18 cellular contexts compared by ENCODE assay signal in genomic region chr10:124248646-124249045, GRCh38.
"Had no signal": no experiment of that assay in that cellular context is flagged by ENCODE, and none has a peak within 500 bp of the region (broad histone marks: within the 10 kb centered on the region; RNA-seq: fewer than 3 reads in every experiment).

No MANE protein-coding gene starts in this region.

- H2AFZ ChIP-seq: parathyroid adenoma had no signal

- H3K9me3 ChIP-seq: colonic mucosa, esophagus squamous epithelium, gastroesophageal sphincter, left lung, prostate gland, right lobe of liver, thyroid gland, upper lobe of left lung, uterus had no signal

- H3K4me1 ChIP-seq: colonic mucosa, parathyroid adenoma, prostate gland, right lobe of liver, uterus had no signal

- H3K36me3 ChIP-seq: colonic mucosa, esophagus squamous epithelium, gastroesophageal sphincter, left lung, prostate gland, right lobe of liver, thyroid gland, upper lobe of left lung, uterus had no signal

- DNase-seq: colonic mucosa; dermis blood vessel endothelial cell; esophagus squamous epithelium; foreskin fibroblast; immature natural killer cell; left lung; mesenchymal stem cell; naive B cell; stimulated activated CD4-positive, alpha-beta T cell treated with anti-CD3 and anti-CD28 coated beads, Interleukin-4, amount 100 ng/mL, for 1 hour; stimulated activated naive CD4-positive, alpha-beta T cell; thyroid gland; upper lobe of left lung; uterus had no signal

- H3K27ac ChIP-seq: colonic mucosa, esophagus squamous epithelium, gastroesophageal sphincter, left lung, parathyroid adenoma, prostate gland, right lobe of liver, thyroid gland, upper lobe of left lung, uterus had no signal

- ATAC-seq: gastroesophageal sphincter, left lung, right lobe of liver had no signal

- H3K27me3 ChIP-seq: colonic mucosa, esophagus squamous epithelium, gastroesophageal sphincter, left lung, right lobe of liver, thyroid gland, upper lobe of left lung, uterus had no signal

- H3K79me2 ChIP-seq: parathyroid adenoma had no signal

- H3K4me3 ChIP-seq: colonic mucosa, esophagus squamous epithelium, gastroesophageal sphincter, left lung, lung, prostate gland, right lobe of liver, thyroid gland, upper lobe of left lung, uterus had no signal
